In the genomic region with DNA sequence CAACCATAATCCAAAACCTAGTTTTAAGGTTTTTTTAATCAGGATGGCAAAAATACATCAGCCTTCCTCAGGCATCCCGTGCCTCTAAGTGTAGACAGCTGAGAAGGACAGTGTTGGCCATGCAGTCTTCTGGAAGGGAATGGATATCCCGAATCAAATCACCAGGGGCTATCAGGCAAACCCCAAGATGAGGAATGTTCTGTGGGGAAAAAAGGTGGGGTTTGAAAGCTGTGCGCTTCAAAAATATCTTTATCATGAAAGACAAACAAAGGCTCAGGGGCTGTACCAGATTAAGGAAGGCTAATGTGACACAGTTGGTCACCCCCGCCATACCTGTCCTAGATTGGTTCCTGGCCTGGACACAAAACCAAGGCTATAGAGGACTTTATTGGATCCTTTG, we compare ENCODE assay signal across 1 cellular context.
TF ChIP-seq lines count a peak whose summit lies in the region.

No MANE protein-coding gene starts in this region.

TF ChIP-seq in K562, 482 proteins besides CTCF, POLR2A, EP300 and RAD21 (continued from another document and continues in another):
- TF ChIP-seq RREB1 (CRISPR knock-in tag; IDR thresholded peaks at IDR 0.05) = no peak
- TF ChIP-seq ZNF395 (CRISPR knock-in tag; IDR thresholded peaks at IDR 0.05) = 0 out of 2 replicates have a peak, but pooled peaks have one; percentile 36
- TF ChIP-seq POLR3A (IDR thresholded peaks at IDR 0.05; ENCODE audit: borderline replicate concordance, extremely low read depth, insufficient read depth, insufficient read length) = no peak
- TF ChIP-seq, protein P1, sequence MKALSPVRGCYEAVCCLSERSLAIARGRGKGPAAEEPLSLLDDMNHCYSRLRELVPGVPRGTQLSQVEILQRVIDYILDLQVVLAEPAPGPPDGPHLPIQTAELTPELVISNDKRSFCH (CRISPR knock-in tag; IDR thresholded peaks at IDR 0.05) = no peak
- TF ChIP-seq, protein P1 (tag; IDR thresholded peaks at IDR 0.05) = no peak
- 0 out of 2 replicates have a peak, but pooled peaks have one; percentile 71 for TF ChIP-seq ERF (CRISPR knock-in tag; IDR thresholded peaks at IDR 0.05)
- TF ChIP-seq ZNF592 (IDR thresholded peaks at IDR 0.05) = peak; percentile 52
- TF ChIP-seq KHSRP (IDR thresholded peaks at IDR 0.05) = no peak
- TF ChIP-seq ZBTB26 (CRISPR knock-in tag; IDR thresholded peaks at IDR 0.05) = no peak
- TF ChIP-seq CSDE1 (IDR thresholded peaks at IDR 0.05) = no peak
- TF ChIP-seq NFRKB (IDR thresholded peaks at IDR 0.05; ENCODE audit: low read depth) = peak; percentile 6; the same call in 1 of the 2 replicates
- no peak for TF ChIP-seq ZNF184 (CRISPR knock-in tag; IDR thresholded peaks at IDR 0.05)
- no peak for TF ChIP-seq KLF10 (CRISPR knock-in tag; IDR thresholded peaks at IDR 0.05)
- TF ChIP-seq MLX (CRISPR knock-in tag; conservative IDR thresholded peaks at IDR 0.05) = no peak
- 0 out of 2 replicates have a peak, but pooled peaks have one; percentile 12 for TF ChIP-seq MYC (IDR thresholded peaks at IDR 0.05; ENCODE audit: low read depth, low read length)
- TF ChIP-seq MYC (CRISPR knock-in tag; IDR thresholded peaks at IDR 0.05; ENCODE audit: borderline replicate concordance, low read depth) = no peak
- no peak for TF ChIP-seq ZNF444 (CRISPR knock-in tag; IDR thresholded peaks at IDR 0.05)
- no peak for TF ChIP-seq KLF1 (tag; IDR thresholded peaks at IDR 0.05)
- TF ChIP-seq CREB3L1 (IDR thresholded peaks at IDR 0.05; ENCODE audit: borderline replicate concordance, low read depth) = no peak
- TF ChIP-seq ETV1 (tag; conservative IDR thresholded peaks at IDR 0.05; ENCODE audit: low read depth) = no peak
- no peak for TF ChIP-seq ZNF23 (CRISPR knock-in tag; IDR thresholded peaks at IDR 0.05)
- TF ChIP-seq FOS (IDR thresholded peaks at IDR 0.05; ENCODE audit: extremely low read depth, insufficient read length) = no peak
- 0 out of 4 replicates have a peak, but pooled peaks of 1 of the 2 experiments have one; percentile 35 for TF ChIP-seq MAZ (CRISPR knock-in tag; conservative IDR thresholded peaks at IDR 0.05 in 1 of 2, IDR thresholded peaks at IDR 0.05 in 1 of 2)
- 0 out of 2 replicates have a peak, but pooled peaks have one; percentile 7 for TF ChIP-seq ZNF766 (CRISPR knock-in tag; conservative IDR thresholded peaks at IDR 0.05)
- TF ChIP-seq RCOR1 (IDR thresholded peaks at IDR 0.05; ENCODE audit: borderline replicate concordance in 1 of 2, low read depth in 2 of 2, low read length in 2 of 2) = peak in 1 of 2 experiments; percentile 64; a peak in 3 of 4 replicates
- no peak for TF ChIP-seq HNRNPLL (IDR thresholded peaks at IDR 0.05; ENCODE audit: low read depth, low read length, poor library complexity, severe bottlenecking)
- TF ChIP-seq ZBED1 (IDR thresholded peaks at IDR 0.05) = no peak
- TF ChIP-seq POLR2B (IDR thresholded peaks at IDR 0.05; ENCODE audit: low read depth, partially characterized antibody) = no peak
- no peak for TF ChIP-seq STAG1 (CRISPR knock-in tag; IDR thresholded peaks at IDR 0.05; ENCODE audit: borderline replicate concordance)
- TF ChIP-seq, protein P2, sequence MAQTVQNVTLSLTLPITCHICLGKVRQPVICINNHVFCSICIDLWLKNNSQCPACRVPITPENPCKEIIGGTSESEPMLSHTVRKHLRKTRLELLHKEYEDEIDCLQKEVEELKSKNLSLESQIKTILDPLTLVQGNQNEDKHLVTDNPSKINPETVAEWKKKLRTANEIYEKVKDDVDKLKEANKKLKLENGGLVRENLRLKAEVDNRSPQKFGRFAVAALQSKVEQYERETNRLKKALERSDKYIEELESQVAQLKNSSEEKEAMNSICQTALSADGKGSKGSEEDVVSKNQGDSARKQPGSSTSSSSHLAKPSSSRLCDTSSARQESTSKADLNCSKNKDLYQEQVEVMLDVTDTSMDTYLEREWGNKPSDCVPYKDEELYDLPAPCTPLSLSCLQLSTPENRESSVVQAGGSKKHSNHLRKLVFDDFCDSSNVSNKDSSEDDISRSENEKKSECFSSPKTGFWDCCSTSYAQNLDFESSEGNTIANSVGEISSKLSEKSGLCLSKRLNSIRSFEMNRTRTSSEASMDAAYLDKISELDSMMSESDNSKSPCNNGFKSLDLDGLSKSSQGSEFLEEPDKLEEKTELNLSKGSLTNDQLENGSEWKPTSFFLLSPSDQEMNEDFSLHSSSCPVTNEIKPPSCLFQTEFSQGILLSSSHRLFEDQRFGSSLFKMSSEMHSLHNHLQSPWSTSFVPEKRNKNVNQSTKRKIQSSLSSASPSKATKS (CRISPR knock-in tag; IDR thresholded peaks at IDR 0.05) = no peak
- no peak for TF ChIP-seq ZFP30 (CRISPR knock-in tag; IDR thresholded peaks at IDR 0.05; ENCODE audit: borderline replicate concordance)
- TF ChIP-seq DPF2 (IDR thresholded peaks at IDR 0.05) = no peak
- no peak for TF ChIP-seq RFX5 (IDR thresholded peaks at IDR 0.05; ENCODE audit: low read depth, low read length)
- TF ChIP-seq CTBP1 (IDR thresholded peaks at IDR 0.05; ENCODE audit: borderline replicate concordance) = no peak
- TF ChIP-seq HOXB6 (CRISPR knock-in tag; IDR thresholded peaks at IDR 0.05; ENCODE audit: borderline replicate concordance) = no peak
- no peak for TF ChIP-seq BRF2 (IDR thresholded peaks at IDR 0.05; ENCODE audit: borderline replicate concordance, insufficient read depth, insufficient read length)
- TF ChIP-seq PCBP1 (IDR thresholded peaks at IDR 0.05; ENCODE audit: low read depth, low read length, poor library complexity, severe bottlenecking) = no peak
- TF ChIP-seq SRSF1 (IDR thresholded peaks at IDR 0.05; ENCODE audit: low read depth, low read length) = no peak
- TF ChIP-seq ZNF668 (CRISPR knock-in tag; IDR thresholded peaks at IDR 0.05) = 0 out of 2 replicates have a peak, but pooled peaks have one; percentile 65
- TF ChIP-seq ZSCAN29 (IDR thresholded peaks at IDR 0.05) = 0 out of 2 replicates have a peak, but pooled peaks have one; percentile 19
- TF ChIP-seq MTA3 (IDR thresholded peaks at IDR 0.05; ENCODE audit: borderline replicate concordance) = no peak
- no peak for TF ChIP-seq CCAR2 (IDR thresholded peaks at IDR 0.05; ENCODE audit: low read depth, low read length)
- TF ChIP-seq IRF2 (CRISPR knock-in tag; IDR thresholded peaks at IDR 0.05) = no peak
- TF ChIP-seq ILK (tag; IDR thresholded peaks at IDR 0.05; ENCODE audit: borderline replicate concordance, low read depth) = peak; percentile 12; the same call in 1 of the 2 replicates
